8 cellular contexts compared by ENCODE assay signal in genomic region chr12:24991209-24992049, GRCh38. TPM values are rescaled to one million over a fixed set of nuclear protein-coding genes. Genes with fewer than 3 reads are reported as not detected.
A peak's percentile ranks its signal among the peaks of the same experiment; 100 is the strongest.
DNase-seq lines count a peak whose midpoint lies in the region; ATAC-seq lines count a peak whose summit lies in the region.

No MANE protein-coding gene starts in this region.

- H3K9me3 ChIP-seq in mesenchymal stem cell (ENCODE audit: control insufficient read depth, low read length) (no peaks in the 10 kb centered on the region), MG63 (no peaks in the 10 kb centered on the region)

- DNase-seq in DMS114 treated with DMSO at 0.1 percent for 48 hours (lab: John Stamatoyannopoulos, UW; ENCODE audit: unreplicated experiment): peak; percentile 80
- DNase-seq in M059J (ENCODE audit: low read depth): peak; percentile 61
- DNase-seq in RKO (ENCODE audit: low spot score): peak; percentile 78
- peak; percentile 19 to 28 (median 25) for DNase-seq in effector memory CD8-positive, alpha-beta T cell
- DNase-seq in mesenchymal stem cell: peak; percentile 63
- DNase-seq in MG63: no peak
- DNase-seq in NCI-H524 treated with DMSO at 0.1 percent for 48 hours (lab: John Stamatoyannopoulos, UW): no peak

- no peak overlapping the region for H2AFZ ChIP-seq in mesenchymal stem cell (ENCODE audit: low read depth, low read length)

- H3K4me3 ChIP-seq in mesenchymal stem cell (ENCODE audit: insufficient read depth in 1 of 2, low read depth in 1 of 2, low read length in 2 of 2): no peak overlapping the region
- H3K4me3 ChIP-seq in MG63: no peak overlapping the region

- H3K27me3 Mint-ChIP-seq in effector memory CD8-positive, alpha-beta T cell: peaks cover 8 to 11% of the 10 kb centered on the region in 2 donors

- no peak overlapping the region for H3K27ac ChIP-seq in mesenchymal stem cell (ENCODE audit: low read length, poor library complexity, severe bottlenecking)

- no peak overlapping the region for H3K14ac ChIP-seq in mesenchymal stem cell (ENCODE audit: low read length in 2 of 2)

- H3K4me2 ChIP-seq in mesenchymal stem cell (ENCODE audit: low read length, poor library complexity, severe bottlenecking): peak overlapping the region; percentile 32

- no peak overlapping the region for H2BK120ac ChIP-seq in mesenchymal stem cell (ENCODE audit: low read depth, low read length)

- no peak overlapping the region for H3K4ac ChIP-seq in mesenchymal stem cell (ENCODE audit: low read depth in 1 of 2, low read length in 2 of 2)

- no peaks in the 10 kb centered on the region for H3K9me3 Mint-ChIP-seq in effector memory CD8-positive, alpha-beta T cell

- H2AK5ac ChIP-seq in mesenchymal stem cell (ENCODE audit: low read length, severe bottlenecking): no peak overlapping the region

- H2BK5ac ChIP-seq in mesenchymal stem cell (ENCODE audit: low read depth, low read length, poor library complexity, severe bottlenecking): no peak overlapping the region

- H2BK12ac ChIP-seq in mesenchymal stem cell (ENCODE audit: low read length in 2 of 2): no peak overlapping the region

- no peaks in the 10 kb centered on the region for H3K36me3 Mint-ChIP-seq in effector memory CD8-positive, alpha-beta T cell (ENCODE audit: insufficient read depth)

- no peaks in the 10 kb centered on the region for H3K4me1 ChIP-seq in mesenchymal stem cell (ENCODE audit: control insufficient read depth, insufficient read depth, low read depth, low read length)

- no peak overlapping the region for H4K91ac ChIP-seq in mesenchymal stem cell (ENCODE audit: low read length)

- ATAC-seq in GM19467 (IDR thresholded peaks at IDR 0.05; ENCODE audit: unreplicated experiment): peak; percentile 42
- ATAC-seq in effector memory CD8-positive, alpha-beta T cell (replicated peaks): peak; percentile 99

- no peaks in the 10 kb centered on the region for H3K36me3 ChIP-seq in mesenchymal stem cell (ENCODE audit: control insufficient read depth in 1 of 2, insufficient read depth in 2 of 2, low read depth in 1 of 2, low read length in 2 of 2)
- no peaks in the 10 kb centered on the region for H3K36me3 ChIP-seq in MG63

- H2BK15ac ChIP-seq in mesenchymal stem cell (ENCODE audit: low read depth, poor library complexity, severe bottlenecking): no peak overlapping the region

- 71% methylated on average over 3 of the region's 9 CpGs for WGBS in mesenchymal stem cell

- no peak overlapping the region for H3K23ac ChIP-seq in mesenchymal stem cell (ENCODE audit: low read length in 2 of 2)

- H3K4me1 Mint-ChIP-seq in effector memory CD8-positive, alpha-beta T cell (ENCODE audit: low read depth in 2 of 2): no peaks in the 10 kb centered on the region

- H4K8ac ChIP-seq in mesenchymal stem cell (ENCODE audit: low read length): no peak overlapping the region

- no peak overlapping the region for H3K27ac Mint-ChIP-seq in effector memory CD8-positive, alpha-beta T cell

- no peaks in the 10 kb centered on the region for H3K79me1 ChIP-seq in mesenchymal stem cell (replicated peaks; ENCODE audit: low read length, poor library complexity, severe bottlenecking)

- H3K27me3 ChIP-seq in mesenchymal stem cell (ENCODE audit: control insufficient read depth in 1 of 2, insufficient read depth in 1 of 2, low read length in 2 of 2) (peaks cover 0 to 10% of the 10 kb centered on the region in 2 experiments), MG63 (no peaks in the 10 kb centered on the region)

- no peak overlapping the region for H3K9ac ChIP-seq in mesenchymal stem cell (ENCODE audit: low read length)

- no peak overlapping the region for H3K4me3 Mint-ChIP-seq in effector memory CD8-positive, alpha-beta T cell

- peak overlapping the region in 1 of 2 experiments; percentile 21 for H3K18ac ChIP-seq in mesenchymal stem cell (ENCODE audit: low read depth in 1 of 2, low read length in 2 of 2)

RNA-seq across cellular contexts. Expression of gene BCAT1, which starts 42.5 kb away (rescaled TPM):
- total RNA-seq in M059J (2014; rRNA removed; shearing (Covaris generic)): 31.2 and 33.7 TPM in 2 replicates
- polyA plus RNA-seq in mesenchymal stem cell (2013, experiment 1 of 2): 65.2 TPM
- polyA plus RNA-seq in mesenchymal stem cell (2013, experiment 2 of 2): 68.3 TPM
- total RNA-seq in MG63 (2014; rRNA removed; shearing (Covaris generic); ENCODE audit: low replicate concordance): 49.6 and 61.5 TPM in 2 replicates

Comparison
In these comparisons a context has a peak if more than half of its experiments do, and no peak if none do; other contexts are left out.
1. DNase-seq: peak in DMS114 treated with DMSO at 0.1 percent for 48 hours (single experiment), M059J (single experiment), RKO (single experiment), effector memory CD8-positive, alpha-beta T cell (3 of 3) and mesenchymal stem cell (single experiment); none in MG63 (single experiment) and NCI-H524 treated with DMSO at 0.1 percent for 48 hours (single experiment).